In the genomic region with DNA sequence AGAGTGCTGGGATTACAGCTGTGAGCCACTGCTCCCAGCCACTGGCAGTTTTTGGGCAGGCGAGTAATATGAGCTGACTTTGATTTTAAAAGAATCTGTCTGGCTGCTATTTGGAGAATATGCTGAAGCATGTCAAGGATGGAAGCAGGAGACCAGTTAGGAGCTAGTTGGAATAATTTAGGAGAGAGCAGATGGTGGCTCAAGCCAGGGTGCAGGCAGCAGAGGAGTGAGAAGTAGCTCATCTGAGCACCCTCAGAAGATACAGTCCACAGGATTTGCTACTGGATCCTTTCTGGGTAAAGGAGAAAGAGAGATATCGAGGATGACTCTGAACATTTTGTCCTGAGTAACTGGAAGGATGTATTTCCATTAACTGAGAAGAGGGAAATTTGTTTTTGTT, we compare ENCODE assay signal across 16 cellular contexts.
"Had no signal": no experiment of that assay in that cellular context is flagged by ENCODE, and none has a peak within 500 bp of the region (broad histone marks: within the 10 kb centered on the region; RNA-seq: fewer than 3 reads in every experiment).

No MANE protein-coding gene starts in this region.

- DNase-seq: dermis blood vessel endothelial cell; erythroblast; foreskin keratinocyte; heart right ventricle; islet precursor cell; mammary epithelial cell; natural killer cell; posterior cingulate gyrus; sigmoid colon; stimulated activated CD4-positive, alpha-beta T cell treated with anti-CD3 and anti-CD28 coated beads, Interleukin-12 subunit alpha, Interleukin-12 subunit beta, amount 100 ng/mL, for 4 hours; stimulated activated naive CD4-positive, alpha-beta T cell; stomach; substantia nigra; trophoblast cell had no signal

- H3K27ac ChIP-seq: foreskin keratinocyte, heart right ventricle, sigmoid colon, stomach, thoracic aorta had no signal

- H3K27me3 ChIP-seq: foreskin keratinocyte, heart right ventricle, sigmoid colon, stomach had no signal

- H3K9me3 ChIP-seq: heart right ventricle, sigmoid colon, stomach, thoracic aorta had no signal

- ATAC-seq: foreskin keratinocyte, heart right ventricle, left lobe of liver, natural killer cell had no signal

- H3K4me3 ChIP-seq: heart right ventricle, sigmoid colon, stomach, thoracic aorta had no signal

- H3K4me1 ChIP-seq: foreskin keratinocyte, heart right ventricle, sigmoid colon had no signal

- H3K36me3 ChIP-seq: heart right ventricle, sigmoid colon, stomach, thoracic aorta had no signal
